In genomic region chr14:26622611-26623010, GRCh38 we compare ENCODE assay signal across 29 cellular contexts. TPM values are rescaled to one million over a fixed set of nuclear protein-coding genes. Genes with fewer than 3 reads are reported as not detected.
"Had no signal": no experiment of that assay in that cellular context is flagged by ENCODE, and none has a peak within 500 bp of the region (broad histone marks: within the 10 kb centered on the region; RNA-seq: fewer than 3 reads in every experiment).

No MANE protein-coding gene starts in this region.

- DNase-seq: hypothalamus; immature natural killer cell; kidney; left colon; left lung; lower lobe of right lung; mammary epithelial cell; mesendoderm; naive B cell; natural killer cell; nephron progenitor cell; ovary; posterior cingulate gyrus; psoas muscle; right lobe of liver; stimulated activated CD4-positive, alpha-beta T cell treated with anti-CD3 and anti-CD28 coated beads, Interleukin-1b, Interleukin-23, amount 100 ng/mL, for 48 hours; stimulated activated CD4-positive, alpha-beta T cell treated with anti-CD3 and anti-CD28 coated beads, Interleukin-2, amount 100 ng/mL, for 48 hours; stimulated activated CD4-positive, alpha-beta T cell treated with anti-CD3 and anti-CD28 coated beads, Interleukin-4, amount 100 ng/mL, for 4 hours; stimulated activated CD8-positive, alpha-beta memory T cell treated with anti-CD3 and anti-CD28 coated beads, Interleukin-4, amount 100 ng/mL, for 48 hours; stimulated activated naive CD4-positive, alpha-beta T cell treated with Interleukin-2 at 50 U/mL for 16 hours; stomach; testis; thyroid gland; transverse colon; upper lobe of right lung had no signal

- H3K36me3 ChIP-seq: left lung, lower lobe of right lung, ovary, right lobe of liver, stomach, thyroid gland, transverse colon, upper lobe of right lung had no signal

- H3K4me1 Mint-ChIP-seq: immature natural killer cell; mesothelial cell of epicardium; naive B cell; natural killer cell; nephron progenitor cell; stimulated activated memory B cell treated with anti-CD40 and anti-IgM and Interleukin-4, amounts not matched to agents 10 μg/mL and 1 μg/mL and 100 μg/mL, for 72 hours had no signal

- H3K27me3 ChIP-seq: left lung, ovary, right lobe of liver, stomach, testis, thyroid gland, transverse colon, upper lobe of right lung had no signal

- H3K9me3 ChIP-seq: left lung, lower lobe of right lung, ovary, psoas muscle, right lobe of liver, stomach, testis, thyroid gland, transverse colon, upper lobe of right lung had no signal

- H3K27ac ChIP-seq: left lung, lower lobe of right lung, ovary, psoas muscle, right lobe of liver, stomach, testis, thyroid gland, transverse colon, upper lobe of right lung had no signal

- H3K4me1 ChIP-seq: left lung, lower lobe of right lung, psoas muscle, right lobe of liver, stomach, testis, thyroid gland, transverse colon, upper lobe of right lung had no signal

- ATAC-seq: left colon; left lung; lower lobe of right lung; natural killer cell; psoas muscle; right lobe of liver; stimulated activated memory B cell treated with anti-CD40 and anti-IgM and Interleukin-4, amounts not matched to agents 10 μg/mL and 1 μg/mL and 100 μg/mL, for 72 hours; upper lobe of right lung had no signal

- H3K4me2 ChIP-seq: smooth muscle cell had no signal

- H3K27ac Mint-ChIP-seq: immature natural killer cell; mesothelial cell of epicardium; natural killer cell; nephron progenitor cell; stimulated activated memory B cell treated with anti-CD40 and anti-IgM and Interleukin-4, amounts not matched to agents 10 μg/mL and 1 μg/mL and 100 μg/mL, for 72 hours had no signal

- H3K27me3 Mint-ChIP-seq: naive B cell; stimulated activated memory B cell treated with anti-CD40 and anti-IgM and Interleukin-4, amounts not matched to agents 10 μg/mL and 1 μg/mL and 100 μg/mL, for 72 hours had no signal

- H3K4me3 Mint-ChIP-seq: immature natural killer cell; mesothelial cell of epicardium; naive B cell; natural killer cell; nephron progenitor cell; stimulated activated memory B cell treated with anti-CD40 and anti-IgM and Interleukin-4, amounts not matched to agents 10 μg/mL and 1 μg/mL and 100 μg/mL, for 72 hours had no signal

- H3K9me3 Mint-ChIP-seq: mesothelial cell of epicardium, nephron progenitor cell had no signal

- H3K4me3 ChIP-seq: left lung, lower lobe of right lung, ovary, psoas muscle, right lobe of liver, smooth muscle cell, stomach, testis, thyroid gland, transverse colon, upper lobe of right lung had no signal

RNA-seq across cellular contexts. Expression of gene NOVA1, which starts 24.8 kb away (rescaled TPM):
- total RNA-seq: mammary epithelial cell, mononuclear cell, natural killer cell had no signal
- polyA plus RNA-seq: immature natural killer cell, mammary epithelial cell had no signal
